Comparison of ENCODE assay signal across 30 cellular contexts in the genomic region with DNA sequence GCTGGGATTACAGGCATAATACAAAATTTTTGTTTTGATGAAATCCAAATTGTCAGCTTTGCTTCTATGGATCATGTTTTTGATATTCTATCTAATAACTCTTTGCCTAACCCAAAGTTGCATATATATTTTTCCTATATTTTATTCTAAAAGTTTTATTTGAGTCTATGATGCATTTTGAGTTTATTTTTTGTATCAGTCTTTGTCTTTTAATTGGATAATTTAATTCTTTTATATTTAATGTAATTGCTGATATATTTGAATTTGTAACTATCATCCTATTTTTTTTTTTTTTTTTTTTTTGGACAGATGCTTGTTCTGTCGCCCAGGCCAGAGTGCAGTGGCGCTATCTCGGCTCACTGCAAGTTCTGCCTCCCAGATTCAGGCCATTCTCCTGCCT.
"Had no signal": no experiment of that assay in that cellular context is flagged by ENCODE, and none has a peak within 500 bp of the region (broad histone marks: within the 10 kb centered on the region; RNA-seq: fewer than 3 reads in every experiment).

No MANE protein-coding gene starts in this region.

- H3K27me3 ChIP-seq: adrenal gland, body of pancreas, colonic mucosa had no signal

- H3K9me3 ChIP-seq: adrenal gland, body of pancreas, colonic mucosa had no signal

- H3K27ac Mint-ChIP-seq: activated CD4-positive, alpha-beta T cell treated with anti-CD3 and anti-CD28 coated beads for 36 hours; activated CD4-positive, alpha-beta T cell treated with anti-CD3 and anti-CD28 coated beads, Interleukin-2, amount 10 ng/mL, durations not matched to agents 24 days and 14 days; activated CD8-positive, alpha-beta memory T cell treated with anti-CD3 and anti-CD28 coated beads, Interleukin-2, amount 10 ng/mL, durations not matched to agents 7 days and 5 days; activated CD8-positive, alpha-beta T cell treated with anti-CD3 and anti-CD28 coated beads, Interleukin-2, amount 10 ng/mL, durations not matched to agents 7 days and 5 days; activated naive CD4-positive, alpha-beta T cell treated with anti-CD3 and anti-CD28 coated beads for 36 hours; activated naive CD8-positive, alpha-beta T cell treated with anti-CD3 and anti-CD28 coated beads, Interleukin-2, amount 50 U/mL, for 24 hours; activated T-helper 1 cell treated with anti-CD3 and anti-CD28 coated beads, Interleukin-12 subunit alpha, Interleukin-12 subunit beta, Interleukin-2, Interleukin-4 antibody, amounts not matched to agents 30 ng/mL and 10 ng/mL and 1 ng/mL, durations not matched to agents 14 hours and 24 hours and 36 hours; activated T-helper 2 cell treated with anti-CD3 and anti-CD28 coated beads, Interferon-gamma antibody, Interleukin-2, Interleukin-4, amounts not matched to agents 10 μg/mL and 5 μg/mL and 100 μg/mL, durations not matched to agents 14 hours and 24 hours and 36 hours; endodermal cell had no signal

- H3K4me1 Mint-ChIP-seq: endodermal cell had no signal

- H3K27me3 Mint-ChIP-seq: activated CD4-positive, alpha-beta memory T cell treated with anti-CD3 and anti-CD28 coated beads for 36 hours; activated CD4-positive, alpha-beta T cell treated with anti-CD3 and anti-CD28 coated beads for 36 hours; activated CD4-positive, alpha-beta T cell treated with anti-CD3 and anti-CD28 coated beads, Interleukin-2, amount 10 ng/mL, durations not matched to agents 24 days and 14 days; activated CD8-positive, alpha-beta memory T cell treated with anti-CD3 and anti-CD28 coated beads, Interleukin-2, amount 10 ng/mL, durations not matched to agents 7 days and 5 days; activated naive CD4-positive, alpha-beta T cell treated with anti-CD3 and anti-CD28 coated beads, Interleukin-2, amount 50 U/mL, for 24 hours had no signal

- ATAC-seq: activated CD4-positive, alpha-beta T cell treated with anti-CD3 and anti-CD28 coated beads for 36 hours; activated CD8-positive, alpha-beta memory T cell treated with anti-CD3 and anti-CD28 coated beads, Interleukin-2, amount 10 ng/mL, durations not matched to agents 7 days and 5 days; activated CD8-positive, alpha-beta T cell treated with anti-CD3 and anti-CD28 coated beads, Interleukin-2, amount 10 ng/mL, durations not matched to agents 7 days and 5 days; activated naive CD8-positive, alpha-beta T cell treated with anti-CD3 and anti-CD28 coated beads, Interleukin-2, amount 50 U/mL, for 24 hours; body of pancreas; esophagus mucosa had no signal

- H3K4me3 ChIP-seq: adrenal gland, body of pancreas, colonic mucosa had no signal

- H3K36me3 ChIP-seq: adrenal gland, colonic mucosa had no signal

- H3K4me1 ChIP-seq: body of pancreas, colonic mucosa had no signal

- DNase-seq: activated CD4-positive, alpha-beta memory T cell treated with anti-CD3 and anti-CD28 coated beads for 36 hours; activated CD4-positive, alpha-beta T cell treated with anti-CD3 and anti-CD28 coated beads for 36 hours; activated CD4-positive, alpha-beta T cell treated with anti-CD3 and anti-CD28 coated beads, Interleukin-2, amount 10 ng/mL, durations not matched to agents 24 days and 14 days; activated CD4-positive, CD25-positive, alpha-beta regulatory T cell; activated CD4-positive, CD25-positive, alpha-beta regulatory T cell treated with anti-CD3 and anti-CD28 coated beads, Interleukin-2, amount 50 U/mL, for 72 hours; activated CD8-positive, alpha-beta memory T cell treated with anti-CD3 and anti-CD28 coated beads, Interleukin-2, amount 10 ng/mL, durations not matched to agents 7 days and 5 days; activated CD8-positive, alpha-beta memory T cell treated with anti-CD3 and anti-CD28 coated beads, Interleukin-2, amount 50 U/mL, for 4 hours; activated CD8-positive, alpha-beta T cell treated with anti-CD3 and anti-CD28 coated beads, Interleukin-2, amount 10 ng/mL, durations not matched to agents 7 days and 5 days; activated effector memory CD4-positive, alpha-beta T cell treated with anti-CD3 and anti-CD28 coated beads, Interleukin-2, amount 50 U/mL, for 16 hours; activated naive CD4-positive, alpha-beta T cell treated with anti-CD3 and anti-CD28 coated beads for 36 hours; activated naive CD8-positive, alpha-beta T cell treated with anti-CD3 and anti-CD28 coated beads for 36 hours; activated naive CD8-positive, alpha-beta T cell treated with anti-CD3 and anti-CD28 coated beads, Interleukin-2, amount 50 U/mL, for 24 hours; activated T-cell treated with anti-CD3 and anti-CD28 coated beads, Interleukin-2, amount 50 U/mL, for 1 hour; amygdala; aorta; body of pancreas; caudate nucleus; cerebellar nuclear complex; colonic mucosa; effector CD8-positive, alpha-beta T cell; endodermal cell; foreskin fibroblast; head of caudate nucleus; T-helper 2 cell had no signal

- FAIRE-seq: frontal cortex had no signal

- H3K4me3 Mint-ChIP-seq: activated CD4-positive, alpha-beta memory T cell treated with anti-CD3 and anti-CD28 coated beads for 36 hours; activated CD4-positive, alpha-beta T cell treated with anti-CD3 and anti-CD28 coated beads for 36 hours; activated CD4-positive, alpha-beta T cell treated with anti-CD3 and anti-CD28 coated beads, Interleukin-2, amount 10 ng/mL, durations not matched to agents 24 days and 14 days; activated CD8-positive, alpha-beta memory T cell treated with anti-CD3 and anti-CD28 coated beads, Interleukin-2, amount 10 ng/mL, durations not matched to agents 7 days and 5 days; activated CD8-positive, alpha-beta T cell treated with anti-CD3 and anti-CD28 coated beads, Interleukin-2, amount 10 ng/mL, durations not matched to agents 7 days and 5 days; activated naive CD4-positive, alpha-beta T cell treated with anti-CD3 and anti-CD28 coated beads for 36 hours; activated naive CD4-positive, alpha-beta T cell treated with anti-CD3 and anti-CD28 coated beads, Interleukin-2, amount 50 U/mL, for 24 hours; activated naive CD8-positive, alpha-beta T cell treated with anti-CD3 and anti-CD28 coated beads for 36 hours; activated naive CD8-positive, alpha-beta T cell treated with anti-CD3 and anti-CD28 coated beads, Interleukin-2, amount 50 U/mL, for 24 hours; activated T-helper 1 cell treated with anti-CD3 and anti-CD28 coated beads, Interleukin-12 subunit alpha, Interleukin-12 subunit beta, Interleukin-2, Interleukin-4 antibody, amounts not matched to agents 30 ng/mL and 10 ng/mL and 1 ng/mL, durations not matched to agents 14 hours and 24 hours and 36 hours; endodermal cell had no signal

- H3K27ac ChIP-seq: adrenal gland, body of pancreas, colonic mucosa had no signal
